ENCODE assay signal across 1 cellular context in genomic region chr6:31814677-31815024, GRCh38.
TF ChIP-seq lines count a peak whose summit lies in the region.

No MANE protein-coding gene starts in this region.

TF ChIP-seq in K562, 482 proteins besides CTCF, POLR2A, EP300 and RAD21 (continued from another document and continues in another):
- TF ChIP-seq CREB3L1 (IDR thresholded peaks at IDR 0.05; ENCODE audit: borderline replicate concordance, low read depth) (no peak; the same call in 1 of the 2 replicates), ERF (CRISPR knock-in tag; IDR thresholded peaks at IDR 0.05) (peak; percentile 94), ATF4 (CRISPR knock-in tag; IDR thresholded peaks at IDR 0.05) (peak; percentile 75; the same call in 1 of the 2 replicates), KLF16 (IDR thresholded peaks at IDR 0.05) (no peak), SOX6 (IDR thresholded peaks at IDR 0.05) (0 out of 2 replicates have a peak, but pooled peaks have one; percentile 40), ZNF23 (CRISPR knock-in tag; IDR thresholded peaks at IDR 0.05) (no peak), ZNF224 (CRISPR knock-in tag; IDR thresholded peaks at IDR 0.05) (no peak), TAF7 (tag; IDR thresholded peaks at IDR 0.05) (peak; percentile 60), CCAR2 (IDR thresholded peaks at IDR 0.05; ENCODE audit: low read depth, low read length) (no peak), PRDM10 (IDR thresholded peaks at IDR 0.05; ENCODE audit: partially characterized antibody) (peak; percentile 97), AFF1 (IDR thresholded peaks at IDR 0.05; ENCODE audit: low read depth in 1 of 2, partially characterized antibody in 2 of 2) (peak in 1 of 2 experiments; percentile 11), ZNF444 (CRISPR knock-in tag; IDR thresholded peaks at IDR 0.05) (peak; percentile 63; the same call in 1 of the 2 replicates), RREB1 (CRISPR knock-in tag; IDR thresholded peaks at IDR 0.05) (peak; percentile 79; the same call in 1 of the 2 replicates), ZBTB5 (IDR thresholded peaks at IDR 0.05) (peak; percentile 64; the same call in 1 of the 2 replicates), HIVEP1 (CRISPR knock-in tag; IDR thresholded peaks at IDR 0.05) (peak; percentile 53; the same call in 1 of the 2 replicates), SMARCA5 (IDR thresholded peaks at IDR 0.05) (0 out of 2 replicates have a peak, but pooled peaks have one; percentile 79), POLR2B (IDR thresholded peaks at IDR 0.05; ENCODE audit: low read depth, partially characterized antibody) (peak; percentile 24), BCL6 (CRISPR knock-in tag; IDR thresholded peaks at IDR 0.05) (no peak), ZNF76 (CRISPR knock-in tag; IDR thresholded peaks at IDR 0.05; ENCODE audit: borderline replicate concordance) (0 out of 2 replicates have a peak, but pooled peaks have one; percentile 70), E2F3 (CRISPR knock-in tag; IDR thresholded peaks at IDR 0.05) (peak; percentile 60; the same call in 1 of the 2 replicates), ARNT (IDR thresholded peaks at IDR 0.05) (peak in 1 of 2 experiments; percentile 75; a peak in 1 of 4 replicates), BCOR (IDR thresholded peaks at IDR 0.05) (peak; percentile 17; the same call in 1 of the 2 replicates), JUNB (CRISPR knock-in tag; conservative IDR thresholded peaks at IDR 0.05) (0 out of 2 replicates have a peak, but pooled peaks have one; percentile 27), ZFX (CRISPR knock-in tag; IDR thresholded peaks at IDR 0.05) (no peak), TSHZ1 (CRISPR knock-in tag; IDR thresholded peaks at IDR 0.05) (no peak), E2F6 (IDR thresholded peaks at IDR 0.05; ENCODE audit: borderline replicate concordance in 1 of 2, extremely low read depth in 1 of 2, insufficient read depth in 1 of 2, insufficient read length in 1 of 2, low read depth in 1 of 2, low read length in 1 of 2, poor library complexity in 1 of 2, severe bottlenecking in 1 of 2) (peak in 1 of 2 experiments; percentile 4), CBX3 (IDR thresholded peaks at IDR 0.05; ENCODE audit: borderline replicate concordance in 1 of 2, low read length in 2 of 2) (peak in 1 of 2 experiments; percentile 22; a peak in 1 of 3 replicates), HMBOX1 (IDR thresholded peaks at IDR 0.05) (peak; percentile 80), HMG20A (CRISPR knock-in tag; conservative IDR thresholded peaks at IDR 0.05) (peak; percentile 61; the same call in 1 of the 2 replicates)
